Comparison of ENCODE assay signal across 1 cellular context in the genomic region with DNA sequence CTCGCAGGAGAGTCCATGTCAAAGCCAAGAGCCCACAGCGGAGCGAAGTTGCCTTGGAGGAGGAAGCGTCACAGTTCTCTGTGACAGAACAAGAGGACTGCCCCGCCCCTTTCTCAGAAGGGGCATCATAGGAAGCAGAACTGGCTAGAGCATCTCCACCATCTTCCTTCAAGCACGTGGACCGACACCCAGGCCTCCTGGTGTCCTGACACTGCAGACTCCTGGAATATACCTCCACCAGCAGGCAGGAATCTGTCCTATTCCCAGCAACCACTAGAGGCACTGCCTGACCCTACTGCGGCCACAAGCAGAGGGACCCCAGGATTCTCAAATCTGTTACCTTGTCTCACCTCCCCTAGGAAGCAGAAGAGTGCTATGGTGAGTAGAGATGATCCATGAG.
A peak's percentile ranks its signal among the peaks of the same experiment; 100 is the strongest.
TF ChIP-seq lines count a peak whose summit lies in the region.

No MANE protein-coding gene starts in this region.

TF ChIP-seq in H1, 55 proteins besides CTCF, POLR2A, EP300 and RAD21:
- TF ChIP-seq POU5F1 (IDR thresholded peaks at IDR 0.05; ENCODE audit: low read depth, low read length) (no peak), MAFK (IDR thresholded peaks at IDR 0.05; ENCODE audit: low read depth, low read length) (no peak), JUN (IDR thresholded peaks at IDR 0.05; ENCODE audit: low read depth, low read length) (no peak), RBBP5 (IDR thresholded peaks at IDR 0.05; ENCODE audit: borderline replicate concordance, low read depth, low read length) (no peak), SRF (IDR thresholded peaks at IDR 0.05; ENCODE audit: low read depth, low read length) (no peak), POLR2AphosphoS5 (IDR thresholded peaks at IDR 0.05; ENCODE audit: low read depth, low read length) (no peak), KDM1A (IDR thresholded peaks at IDR 0.05; ENCODE audit: borderline replicate concordance, low read length) (no peak), SP1 (IDR thresholded peaks at IDR 0.05; ENCODE audit: low read depth, low read length) (no peak), CHD2 (IDR thresholded peaks at IDR 0.05; ENCODE audit: low read length) (0 out of 2 replicates have a peak, but pooled peaks have one; percentile 12), YY1 (IDR thresholded peaks at IDR 0.05; ENCODE audit: low read depth, low read length) (no peak), HDAC6 (IDR thresholded peaks at IDR 0.05; ENCODE audit: low read depth, low read length) (no peak), CTBP2 (IDR thresholded peaks at IDR 0.05; ENCODE audit: borderline replicate concordance, insufficient read depth, insufficient read length, low read length) (no peak), JUND (IDR thresholded peaks at IDR 0.05; ENCODE audit: low read length) (no peak), EGR1 (IDR thresholded peaks at IDR 0.05; ENCODE audit: borderline replicate concordance, low read depth, low read length) (no peak), SIX5 (IDR thresholded peaks at IDR 0.05; ENCODE audit: low read depth, low read length) (no peak), SIN3A (conservative IDR thresholded peaks at IDR 0.05 in 1 of 2, IDR thresholded peaks at IDR 0.05 in 1 of 2; ENCODE audit: low read depth in 1 of 2, low read length in 2 of 2) (no peak), CBX5 (IDR thresholded peaks at IDR 0.05; ENCODE audit: low read depth, low read length) (no peak), ZNF274 (IDR thresholded peaks at IDR 0.05; ENCODE audit: borderline replicate concordance, extremely low read depth, low read length) (no peak), BACH1 (IDR thresholded peaks at IDR 0.05; ENCODE audit: low read length) (no peak), SUZ12 (IDR thresholded peaks at IDR 0.05; ENCODE audit: low read length) (no peak), TEAD4 (IDR thresholded peaks at IDR 0.05; ENCODE audit: low read depth, low read length) (peak; percentile 85), CBX8 (IDR thresholded peaks at IDR 0.05; ENCODE audit: borderline replicate concordance, low read depth, low read length) (no peak), SP2 (IDR thresholded peaks at IDR 0.05; ENCODE audit: low read length) (no peak), RNF2 (IDR thresholded peaks at IDR 0.05; ENCODE audit: borderline replicate concordance, low read depth, low read length, missing control alignments, poor library complexity, severe bottlenecking) (no peak), GABPA (IDR thresholded peaks at IDR 0.05; ENCODE audit: borderline replicate concordance, insufficient read depth, low read length) (no peak), TBP (IDR thresholded peaks at IDR 0.05; ENCODE audit: low read depth, low read length) (no peak), KDM5A (IDR thresholded peaks at IDR 0.05; ENCODE audit: low read length) (no peak), CREB1 (IDR thresholded peaks at IDR 0.05) (0 out of 2 replicates have a peak, but pooled peaks have one; percentile 21), BRCA1 (IDR thresholded peaks at IDR 0.05; ENCODE audit: low read depth, low read length) (no peak), ASH2L (IDR thresholded peaks at IDR 0.05; ENCODE audit: low read length) (no peak), CHD1 (IDR thresholded peaks at IDR 0.05; ENCODE audit: low read depth, low read length) (no peak), FOSL1 (IDR thresholded peaks at IDR 0.05; ENCODE audit: insufficient read depth, low read depth, low read length) (no peak), EZH2 (IDR thresholded peaks at IDR 0.05; ENCODE audit: low read depth, low read length, severe bottlenecking) (no peak)
- TF ChIP-seq, protein P1, sequence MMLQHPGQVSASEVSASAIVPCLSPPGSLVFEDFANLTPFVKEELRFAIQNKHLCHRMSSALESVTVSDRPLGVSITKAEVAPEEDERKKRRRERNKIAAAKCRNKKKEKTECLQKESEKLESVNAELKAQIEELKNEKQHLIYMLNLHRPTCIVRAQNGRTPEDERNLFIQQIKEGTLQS (IDR thresholded peaks at IDR 0.05; ENCODE audit: insufficient read depth, low read depth, low read length): no peak
- TF ChIP-seq, protein P2, sequence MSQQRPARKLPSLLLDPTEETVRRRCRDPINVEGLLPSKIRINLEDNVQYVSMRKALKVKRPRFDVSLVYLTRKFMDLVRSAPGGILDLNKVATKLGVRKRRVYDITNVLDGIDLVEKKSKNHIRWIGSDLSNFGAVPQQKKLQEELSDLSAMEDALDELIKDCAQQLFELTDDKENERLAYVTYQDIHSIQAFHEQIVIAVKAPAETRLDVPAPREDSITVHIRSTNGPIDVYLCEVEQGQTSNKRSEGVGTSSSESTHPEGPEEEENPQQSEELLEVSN (IDR thresholded peaks at IDR 0.05): peak; percentile 65
- TF ChIP-seq, protein P3, sequence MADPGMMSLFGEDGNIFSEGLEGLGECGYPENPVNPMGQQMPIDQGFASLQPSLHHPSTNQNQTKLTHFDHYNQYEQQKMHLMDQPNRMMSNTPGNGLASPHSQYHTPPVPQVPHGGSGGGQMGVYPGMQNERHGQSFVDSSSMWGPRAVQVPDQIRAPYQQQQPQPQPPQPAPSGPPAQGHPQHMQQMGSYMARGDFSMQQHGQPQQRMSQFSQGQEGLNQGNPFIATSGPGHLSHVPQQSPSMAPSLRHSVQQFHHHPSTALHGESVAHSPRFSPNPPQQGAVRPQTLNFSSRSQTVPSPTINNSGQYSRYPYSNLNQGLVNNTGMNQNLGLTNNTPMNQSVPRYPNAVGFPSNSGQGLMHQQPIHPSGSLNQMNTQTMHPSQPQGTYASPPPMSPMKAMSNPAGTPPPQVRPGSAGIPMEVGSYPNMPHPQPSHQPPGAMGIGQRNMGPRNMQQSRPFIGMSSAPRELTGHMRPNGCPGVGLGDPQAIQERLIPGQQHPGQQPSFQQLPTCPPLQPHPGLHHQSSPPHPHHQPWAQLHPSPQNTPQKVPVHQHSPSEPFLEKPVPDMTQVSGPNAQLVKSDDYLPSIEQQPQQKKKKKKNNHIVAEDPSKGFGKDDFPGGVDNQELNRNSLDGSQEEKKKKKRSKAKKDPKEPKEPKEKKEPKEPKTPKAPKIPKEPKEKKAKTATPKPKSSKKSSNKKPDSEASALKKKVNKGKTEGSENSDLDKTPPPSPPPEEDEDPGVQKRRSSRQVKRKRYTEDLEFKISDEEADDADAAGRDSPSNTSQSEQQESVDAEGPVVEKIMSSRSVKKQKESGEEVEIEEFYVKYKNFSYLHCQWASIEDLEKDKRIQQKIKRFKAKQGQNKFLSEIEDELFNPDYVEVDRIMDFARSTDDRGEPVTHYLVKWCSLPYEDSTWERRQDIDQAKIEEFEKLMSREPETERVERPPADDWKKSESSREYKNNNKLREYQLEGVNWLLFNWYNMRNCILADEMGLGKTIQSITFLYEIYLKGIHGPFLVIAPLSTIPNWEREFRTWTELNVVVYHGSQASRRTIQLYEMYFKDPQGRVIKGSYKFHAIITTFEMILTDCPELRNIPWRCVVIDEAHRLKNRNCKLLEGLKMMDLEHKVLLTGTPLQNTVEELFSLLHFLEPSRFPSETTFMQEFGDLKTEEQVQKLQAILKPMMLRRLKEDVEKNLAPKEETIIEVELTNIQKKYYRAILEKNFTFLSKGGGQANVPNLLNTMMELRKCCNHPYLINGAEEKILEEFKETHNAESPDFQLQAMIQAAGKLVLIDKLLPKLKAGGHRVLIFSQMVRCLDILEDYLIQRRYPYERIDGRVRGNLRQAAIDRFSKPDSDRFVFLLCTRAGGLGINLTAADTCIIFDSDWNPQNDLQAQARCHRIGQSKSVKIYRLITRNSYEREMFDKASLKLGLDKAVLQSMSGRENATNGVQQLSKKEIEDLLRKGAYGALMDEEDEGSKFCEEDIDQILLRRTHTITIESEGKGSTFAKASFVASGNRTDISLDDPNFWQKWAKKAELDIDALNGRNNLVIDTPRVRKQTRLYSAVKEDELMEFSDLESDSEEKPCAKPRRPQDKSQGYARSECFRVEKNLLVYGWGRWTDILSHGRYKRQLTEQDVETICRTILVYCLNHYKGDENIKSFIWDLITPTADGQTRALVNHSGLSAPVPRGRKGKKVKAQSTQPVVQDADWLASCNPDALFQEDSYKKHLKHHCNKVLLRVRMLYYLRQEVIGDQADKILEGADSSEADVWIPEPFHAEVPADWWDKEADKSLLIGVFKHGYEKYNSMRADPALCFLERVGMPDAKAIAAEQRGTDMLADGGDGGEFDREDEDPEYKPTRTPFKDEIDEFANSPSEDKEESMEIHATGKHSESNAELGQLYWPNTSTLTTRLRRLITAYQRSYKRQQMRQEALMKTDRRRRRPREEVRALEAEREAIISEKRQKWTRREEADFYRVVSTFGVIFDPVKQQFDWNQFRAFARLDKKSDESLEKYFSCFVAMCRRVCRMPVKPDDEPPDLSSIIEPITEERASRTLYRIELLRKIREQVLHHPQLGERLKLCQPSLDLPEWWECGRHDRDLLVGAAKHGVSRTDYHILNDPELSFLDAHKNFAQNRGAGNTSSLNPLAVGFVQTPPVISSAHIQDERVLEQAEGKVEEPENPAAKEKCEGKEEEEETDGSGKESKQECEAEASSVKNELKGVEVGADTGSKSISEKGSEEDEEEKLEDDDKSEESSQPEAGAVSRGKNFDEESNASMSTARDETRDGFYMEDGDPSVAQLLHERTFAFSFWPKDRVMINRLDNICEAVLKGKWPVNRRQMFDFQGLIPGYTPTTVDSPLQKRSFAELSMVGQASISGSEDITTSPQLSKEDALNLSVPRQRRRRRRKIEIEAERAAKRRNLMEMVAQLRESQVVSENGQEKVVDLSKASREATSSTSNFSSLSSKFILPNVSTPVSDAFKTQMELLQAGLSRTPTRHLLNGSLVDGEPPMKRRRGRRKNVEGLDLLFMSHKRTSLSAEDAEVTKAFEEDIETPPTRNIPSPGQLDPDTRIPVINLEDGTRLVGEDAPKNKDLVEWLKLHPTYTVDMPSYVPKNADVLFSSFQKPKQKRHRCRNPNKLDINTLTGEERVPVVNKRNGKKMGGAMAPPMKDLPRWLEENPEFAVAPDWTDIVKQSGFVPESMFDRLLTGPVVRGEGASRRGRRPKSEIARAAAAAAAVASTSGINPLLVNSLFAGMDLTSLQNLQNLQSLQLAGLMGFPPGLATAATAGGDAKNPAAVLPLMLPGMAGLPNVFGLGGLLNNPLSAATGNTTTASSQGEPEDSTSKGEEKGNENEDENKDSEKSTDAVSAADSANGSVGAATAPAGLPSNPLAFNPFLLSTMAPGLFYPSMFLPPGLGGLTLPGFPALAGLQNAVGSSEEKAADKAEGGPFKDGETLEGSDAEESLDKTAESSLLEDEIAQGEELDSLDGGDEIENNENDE (IDR thresholded peaks at IDR 0.05; ENCODE audit: insufficient replicate concordance, low read length): no peak
- TF ChIP-seq, protein P4, sequence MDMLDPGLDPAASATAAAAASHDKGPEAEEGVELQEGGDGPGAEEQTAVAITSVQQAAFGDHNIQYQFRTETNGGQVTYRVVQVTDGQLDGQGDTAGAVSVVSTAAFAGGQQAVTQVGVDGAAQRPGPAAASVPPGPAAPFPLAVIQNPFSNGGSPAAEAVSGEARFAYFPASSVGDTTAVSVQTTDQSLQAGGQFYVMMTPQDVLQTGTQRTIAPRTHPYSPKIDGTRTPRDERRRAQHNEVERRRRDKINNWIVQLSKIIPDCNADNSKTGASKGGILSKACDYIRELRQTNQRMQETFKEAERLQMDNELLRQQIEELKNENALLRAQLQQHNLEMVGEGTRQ (IDR thresholded peaks at IDR 0.05; ENCODE audit: low read length): no peak
- TF ChIP-seq, protein P5, sequence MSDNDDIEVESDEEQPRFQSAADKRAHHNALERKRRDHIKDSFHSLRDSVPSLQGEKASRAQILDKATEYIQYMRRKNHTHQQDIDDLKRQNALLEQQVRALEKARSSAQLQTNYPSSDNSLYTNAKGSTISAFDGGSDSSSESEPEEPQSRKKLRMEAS (IDR thresholded peaks at IDR 0.05): peak; percentile 87
- TF ChIP-seq, protein P6, sequence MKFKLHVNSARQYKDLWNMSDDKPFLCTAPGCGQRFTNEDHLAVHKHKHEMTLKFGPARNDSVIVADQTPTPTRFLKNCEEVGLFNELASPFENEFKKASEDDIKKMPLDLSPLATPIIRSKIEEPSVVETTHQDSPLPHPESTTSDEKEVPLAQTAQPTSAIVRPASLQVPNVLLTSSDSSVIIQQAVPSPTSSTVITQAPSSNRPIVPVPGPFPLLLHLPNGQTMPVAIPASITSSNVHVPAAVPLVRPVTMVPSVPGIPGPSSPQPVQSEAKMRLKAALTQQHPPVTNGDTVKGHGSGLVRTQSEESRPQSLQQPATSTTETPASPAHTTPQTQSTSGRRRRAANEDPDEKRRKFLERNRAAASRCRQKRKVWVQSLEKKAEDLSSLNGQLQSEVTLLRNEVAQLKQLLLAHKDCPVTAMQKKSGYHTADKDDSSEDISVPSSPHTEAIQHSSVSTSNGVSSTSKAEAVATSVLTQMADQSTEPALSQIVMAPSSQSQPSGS (IDR thresholded peaks at IDR 0.05; ENCODE audit: low read length): no peak
